ENCODE assay signal across 1 cellular context in genomic region chr18:48566588-48566987, GRCh38.
TF ChIP-seq lines count a peak whose summit lies in the region.

No MANE protein-coding gene starts in this region.

TF ChIP-seq in K562, 482 proteins besides CTCF, POLR2A, EP300 and RAD21 (continued from another document and continues in another):
- TF ChIP-seq NRF1 (conservative IDR thresholded peaks at IDR 0.05 in 1 of 2, IDR thresholded peaks at IDR 0.05 in 1 of 2): no peak
- no peak for TF ChIP-seq EGR1 (conservative IDR thresholded peaks at IDR 0.05)
- TF ChIP-seq, protein P1, sequence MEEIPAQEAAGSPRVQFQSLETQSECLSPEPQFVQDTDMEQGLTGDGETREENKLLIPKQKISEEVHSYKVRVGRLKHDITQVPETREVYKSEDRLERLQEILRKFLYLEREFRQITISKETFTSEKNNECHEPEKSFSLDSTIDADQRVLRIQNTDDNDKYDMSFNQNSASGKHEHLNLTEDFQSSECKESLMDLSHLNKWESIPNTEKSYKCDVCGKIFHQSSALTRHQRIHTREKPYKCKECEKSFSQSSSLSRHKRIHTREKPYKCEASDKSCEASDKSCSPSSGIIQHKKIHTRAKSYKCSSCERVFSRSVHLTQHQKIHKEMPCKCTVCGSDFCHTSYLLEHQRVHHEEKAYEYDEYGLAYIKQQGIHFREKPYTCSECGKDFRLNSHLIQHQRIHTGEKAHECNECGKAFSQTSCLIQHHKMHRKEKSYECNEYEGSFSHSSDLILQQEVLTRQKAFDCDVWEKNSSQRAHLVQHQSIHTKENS (CRISPR knock-in tag; IDR thresholded peaks at IDR 0.05): no peak
- TF ChIP-seq ZNF76 (CRISPR knock-in tag; IDR thresholded peaks at IDR 0.05; ENCODE audit: borderline replicate concordance): peak; percentile 82; the same call in 1 of the 2 replicates
- TF ChIP-seq CREB3L1 (IDR thresholded peaks at IDR 0.05; ENCODE audit: borderline replicate concordance, low read depth): no peak
- TF ChIP-seq ZNF830 (CRISPR knock-in tag; IDR thresholded peaks at IDR 0.05): no peak
- TF ChIP-seq, protein P2, sequence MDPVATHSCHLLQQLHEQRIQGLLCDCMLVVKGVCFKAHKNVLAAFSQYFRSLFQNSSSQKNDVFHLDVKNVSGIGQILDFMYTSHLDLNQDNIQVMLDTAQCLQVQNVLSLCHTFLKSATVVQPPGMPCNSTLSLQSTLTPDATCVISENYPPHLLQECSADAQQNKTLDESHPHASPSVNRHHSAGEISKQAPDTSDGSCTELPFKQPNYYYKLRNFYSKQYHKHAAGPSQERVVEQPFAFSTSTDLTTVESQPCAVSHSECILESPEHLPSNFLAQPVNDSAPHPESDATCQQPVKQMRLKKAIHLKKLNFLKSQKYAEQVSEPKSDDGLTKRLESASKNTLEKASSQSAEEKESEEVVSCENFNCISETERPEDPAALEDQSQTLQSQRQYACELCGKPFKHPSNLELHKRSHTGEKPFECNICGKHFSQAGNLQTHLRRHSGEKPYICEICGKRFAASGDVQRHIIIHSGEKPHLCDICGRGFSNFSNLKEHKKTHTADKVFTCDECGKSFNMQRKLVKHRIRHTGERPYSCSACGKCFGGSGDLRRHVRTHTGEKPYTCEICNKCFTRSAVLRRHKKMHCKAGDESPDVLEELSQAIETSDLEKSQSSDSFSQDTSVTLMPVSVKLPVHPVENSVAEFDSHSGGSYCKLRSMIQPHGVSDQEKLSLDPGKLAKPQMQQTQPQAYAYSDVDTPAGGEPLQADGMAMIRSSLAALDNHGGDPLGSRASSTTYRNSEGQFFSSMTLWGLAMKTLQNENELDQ (CRISPR knock-in tag; IDR thresholded peaks at IDR 0.05; ENCODE audit: borderline replicate concordance): no peak
- TF ChIP-seq NR3C1 (CRISPR knock-in tag; IDR thresholded peaks at IDR 0.05): no peak
- TF ChIP-seq, protein P3, sequence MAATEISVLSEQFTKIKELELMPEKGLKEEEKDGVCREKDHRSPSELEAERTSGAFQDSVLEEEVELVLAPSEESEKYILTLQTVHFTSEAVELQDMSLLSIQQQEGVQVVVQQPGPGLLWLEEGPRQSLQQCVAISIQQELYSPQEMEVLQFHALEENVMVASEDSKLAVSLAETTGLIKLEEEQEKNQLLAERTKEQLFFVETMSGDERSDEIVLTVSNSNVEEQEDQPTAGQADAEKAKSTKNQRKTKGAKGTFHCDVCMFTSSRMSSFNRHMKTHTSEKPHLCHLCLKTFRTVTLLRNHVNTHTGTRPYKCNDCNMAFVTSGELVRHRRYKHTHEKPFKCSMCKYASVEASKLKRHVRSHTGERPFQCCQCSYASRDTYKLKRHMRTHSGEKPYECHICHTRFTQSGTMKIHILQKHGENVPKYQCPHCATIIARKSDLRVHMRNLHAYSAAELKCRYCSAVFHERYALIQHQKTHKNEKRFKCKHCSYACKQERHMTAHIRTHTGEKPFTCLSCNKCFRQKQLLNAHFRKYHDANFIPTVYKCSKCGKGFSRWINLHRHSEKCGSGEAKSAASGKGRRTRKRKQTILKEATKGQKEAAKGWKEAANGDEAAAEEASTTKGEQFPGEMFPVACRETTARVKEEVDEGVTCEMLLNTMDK (IDR thresholded peaks at IDR 0.05; ENCODE audit: borderline replicate concordance, insufficient read depth, low read depth, low read length, poor library complexity, severe bottlenecking): no peak
- no peak for TF ChIP-seq RBM15 (IDR thresholded peaks at IDR 0.05; ENCODE audit: insufficient read depth, low read length)
- no peak for TF ChIP-seq ZNF140 (CRISPR knock-in tag; IDR thresholded peaks at IDR 0.05)
- no peak for TF ChIP-seq YY1 (IDR thresholded peaks at IDR 0.05; ENCODE audit: borderline replicate concordance in 1 of 3, control insufficient read depth in 1 of 3, extremely low read depth in 1 of 3, insufficient read depth in 3 of 3, insufficient read length in 1 of 3, insufficient replicate concordance in 2 of 3, low read depth in 1 of 3, low read length in 2 of 3)
- no peak for TF ChIP-seq JUNB (CRISPR knock-in tag; conservative IDR thresholded peaks at IDR 0.05)
- TF ChIP-seq GTF2B (IDR thresholded peaks at IDR 0.05; ENCODE audit: extremely low read depth, insufficient read length): no peak
- TF ChIP-seq, protein P4, sequence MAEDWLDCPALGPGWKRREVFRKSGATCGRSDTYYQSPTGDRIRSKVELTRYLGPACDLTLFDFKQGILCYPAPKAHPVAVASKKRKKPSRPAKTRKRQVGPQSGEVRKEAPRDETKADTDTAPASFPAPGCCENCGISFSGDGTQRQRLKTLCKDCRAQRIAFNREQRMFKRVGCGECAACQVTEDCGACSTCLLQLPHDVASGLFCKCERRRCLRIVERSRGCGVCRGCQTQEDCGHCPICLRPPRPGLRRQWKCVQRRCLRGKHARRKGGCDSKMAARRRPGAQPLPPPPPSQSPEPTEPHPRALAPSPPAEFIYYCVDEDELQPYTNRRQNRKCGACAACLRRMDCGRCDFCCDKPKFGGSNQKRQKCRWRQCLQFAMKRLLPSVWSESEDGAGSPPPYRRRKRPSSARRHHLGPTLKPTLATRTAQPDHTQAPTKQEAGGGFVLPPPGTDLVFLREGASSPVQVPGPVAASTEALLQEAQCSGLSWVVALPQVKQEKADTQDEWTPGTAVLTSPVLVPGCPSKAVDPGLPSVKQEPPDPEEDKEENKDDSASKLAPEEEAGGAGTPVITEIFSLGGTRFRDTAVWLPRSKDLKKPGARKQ (CRISPR knock-in tag; IDR thresholded peaks at IDR 0.05): no peak
- TF ChIP-seq XRCC4 (IDR thresholded peaks at IDR 0.05; ENCODE audit: extremely low read depth, insufficient read depth, insufficient read length): no peak
- no peak for TF ChIP-seq GATA2 (CRISPR knock-in tag; IDR thresholded peaks at IDR 0.05)
- TF ChIP-seq, protein P5, sequence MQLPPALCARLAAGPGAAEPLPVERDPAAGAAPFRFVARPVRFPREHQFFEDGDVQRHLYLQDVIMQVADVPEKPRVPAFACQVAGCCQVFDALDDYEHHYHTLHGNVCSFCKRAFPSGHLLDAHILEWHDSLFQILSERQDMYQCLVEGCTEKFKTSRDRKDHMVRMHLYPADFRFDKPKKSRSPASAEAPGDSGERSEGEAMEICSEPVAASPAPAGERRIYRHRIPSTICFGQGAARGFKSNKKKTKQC (CRISPR knock-in tag; IDR thresholded peaks at IDR 0.05): no peak
- no peak for TF ChIP-seq MED1 (CRISPR knock-in tag; IDR thresholded peaks at IDR 0.05; ENCODE audit: borderline replicate concordance)
- no peak for TF ChIP-seq KDM2B (CRISPR knock-in tag; IDR thresholded peaks at IDR 0.05)
- TF ChIP-seq ZNF347 (CRISPR knock-in tag; IDR thresholded peaks at IDR 0.05; ENCODE audit: low read depth): no peak
- no peak for TF ChIP-seq CBX5 (IDR thresholded peaks at IDR 0.05; ENCODE audit: borderline replicate concordance, low read depth)
- TF ChIP-seq BRD9 (IDR thresholded peaks at IDR 0.05; ENCODE audit: low read depth, partially characterized antibody): no peak
- TF ChIP-seq USF1 (CRISPR knock-in tag; IDR thresholded peaks at IDR 0.05): no peak
- 0 out of 2 replicates have a peak, but pooled peaks have one; percentile 22 for TF ChIP-seq EP400 (IDR thresholded peaks at IDR 0.05)
- TF ChIP-seq GABPA (tag; conservative IDR thresholded peaks at IDR 0.05; ENCODE audit: low read depth): peak; percentile 51
- TF ChIP-seq ZFP30 (CRISPR knock-in tag; IDR thresholded peaks at IDR 0.05; ENCODE audit: borderline replicate concordance): no peak
- TF ChIP-seq, protein P6, sequence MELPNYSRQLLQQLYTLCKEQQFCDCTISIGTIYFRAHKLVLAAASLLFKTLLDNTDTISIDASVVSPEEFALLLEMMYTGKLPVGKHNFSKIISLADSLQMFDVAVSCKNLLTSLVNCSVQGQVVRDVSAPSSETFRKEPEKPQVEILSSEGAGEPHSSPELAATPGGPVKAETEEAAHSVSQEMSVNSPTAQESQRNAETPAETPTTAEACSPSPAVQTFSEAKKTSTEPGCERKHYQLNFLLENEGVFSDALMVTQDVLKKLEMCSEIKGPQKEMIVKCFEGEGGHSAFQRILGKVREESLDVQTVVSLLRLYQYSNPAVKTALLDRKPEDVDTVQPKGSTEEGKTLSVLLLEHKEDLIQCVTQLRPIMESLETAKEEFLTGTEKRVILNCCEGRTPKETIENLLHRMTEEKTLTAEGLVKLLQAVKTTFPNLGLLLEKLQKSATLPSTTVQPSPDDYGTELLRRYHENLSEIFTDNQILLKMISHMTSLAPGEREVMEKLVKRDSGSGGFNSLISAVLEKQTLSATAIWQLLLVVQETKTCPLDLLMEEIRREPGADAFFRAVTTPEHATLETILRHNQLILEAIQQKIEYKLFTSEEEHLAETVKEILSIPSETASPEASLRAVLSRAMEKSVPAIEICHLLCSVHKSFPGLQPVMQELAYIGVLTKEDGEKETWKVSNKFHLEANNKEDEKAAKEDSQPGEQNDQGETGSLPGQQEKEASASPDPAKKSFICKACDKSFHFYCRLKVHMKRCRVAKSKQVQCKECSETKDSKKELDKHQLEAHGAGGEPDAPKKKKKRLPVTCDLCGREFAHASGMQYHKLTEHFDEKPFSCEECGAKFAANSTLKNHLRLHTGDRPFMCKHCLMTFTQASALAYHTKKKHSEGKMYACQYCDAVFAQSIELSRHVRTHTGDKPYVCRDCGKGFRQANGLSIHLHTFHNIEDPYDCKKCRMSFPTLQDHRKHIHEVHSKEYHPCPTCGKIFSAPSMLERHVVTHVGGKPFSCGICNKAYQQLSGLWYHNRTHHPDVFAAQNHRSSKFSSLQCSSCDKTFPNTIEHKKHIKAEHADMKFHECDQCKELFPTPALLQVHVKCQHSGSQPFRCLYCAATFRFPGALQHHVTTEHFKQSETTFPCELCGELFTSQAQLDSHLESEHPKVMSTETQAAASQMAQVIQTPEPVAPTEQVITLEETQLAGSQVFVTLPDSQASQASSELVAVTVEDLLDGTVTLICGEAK (IDR thresholded peaks at IDR 0.05): no peak
- TF ChIP-seq, protein P6 (CRISPR knock-in tag; IDR thresholded peaks at IDR 0.05): no peak
- TF ChIP-seq, protein P7, sequence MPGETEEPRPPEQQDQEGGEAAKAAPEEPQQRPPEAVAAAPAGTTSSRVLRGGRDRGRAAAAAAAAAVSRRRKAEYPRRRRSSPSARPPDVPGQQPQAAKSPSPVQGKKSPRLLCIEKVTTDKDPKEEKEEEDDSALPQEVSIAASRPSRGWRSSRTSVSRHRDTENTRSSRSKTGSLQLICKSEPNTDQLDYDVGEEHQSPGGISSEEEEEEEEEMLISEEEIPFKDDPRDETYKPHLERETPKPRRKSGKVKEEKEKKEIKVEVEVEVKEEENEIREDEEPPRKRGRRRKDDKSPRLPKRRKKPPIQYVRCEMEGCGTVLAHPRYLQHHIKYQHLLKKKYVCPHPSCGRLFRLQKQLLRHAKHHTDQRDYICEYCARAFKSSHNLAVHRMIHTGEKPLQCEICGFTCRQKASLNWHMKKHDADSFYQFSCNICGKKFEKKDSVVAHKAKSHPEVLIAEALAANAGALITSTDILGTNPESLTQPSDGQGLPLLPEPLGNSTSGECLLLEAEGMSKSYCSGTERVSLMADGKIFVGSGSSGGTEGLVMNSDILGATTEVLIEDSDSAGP (CRISPR knock-in tag; IDR thresholded peaks at IDR 0.05): no peak
- no peak; the same call in 1 of the 2 replicates for TF ChIP-seq GATAD2B (IDR thresholded peaks at IDR 0.05; ENCODE audit: borderline replicate concordance)
- no peak for TF ChIP-seq TCF3 (CRISPR knock-in tag; IDR thresholded peaks at IDR 0.05)
- TF ChIP-seq BCL6 (CRISPR knock-in tag; IDR thresholded peaks at IDR 0.05): peak; percentile 82; the same call in 1 of the 2 replicates
- no peak for TF ChIP-seq RBM34 (IDR thresholded peaks at IDR 0.05; ENCODE audit: borderline replicate concordance, insufficient read depth, low read length)
- no peak for TF ChIP-seq ZNF124 (CRISPR knock-in tag; IDR thresholded peaks at IDR 0.05)
- TF ChIP-seq HNRNPH1 (optimal IDR thresholded peaks at IDR 0.05; ENCODE audit: low read depth, low read length): no peak
